Comparison of ENCODE assay signal across 15 cellular contexts in genomic region chr7:99588868-99589267, GRCh38. TPM values are rescaled to one million over a fixed set of nuclear protein-coding genes. Genes with fewer than 3 reads are reported as not detected.
DNase-seq lines count a peak whose midpoint lies in the region; ATAC-seq and TF ChIP-seq lines count a peak whose summit lies in the region.
"Had no signal": no experiment of that assay in that cellular context is flagged by ENCODE, and none has a peak within 500 bp of the region (broad histone marks: within the 10 kb centered on the region; RNA-seq: fewer than 3 reads in every experiment).

No MANE protein-coding gene starts in this region.

- CTCF ChIA-PET in activated CD8-positive, alpha-beta memory T cell treated with anti-CD3 and anti-CD28 coated beads, Interleukin-2, amount 10 ng/mL, durations not matched to agents 7 days and 5 days (lab: Charles Lee): no interaction called here
- CTCF ChIA-PET in activated CD8-positive, alpha-beta T cell treated with anti-CD3 and anti-CD28 coated beads for 36 hours (lab: Charles Lee): no interaction called here

- H3K4me3 Mint-ChIP-seq in activated CD8-positive, alpha-beta memory T cell treated with anti-CD3 and anti-CD28 coated beads, Interleukin-2, amount 10 ng/mL, durations not matched to agents 7 days and 5 days: no peak overlapping the region
- no peak overlapping the region for H3K4me3 Mint-ChIP-seq in activated CD8-positive, alpha-beta T cell treated with anti-CD3 and anti-CD28 coated beads for 36 hours
- no peak overlapping the region for H3K4me3 Mint-ChIP-seq in activated naive CD8-positive, alpha-beta T cell treated with anti-CD3 and anti-CD28 coated beads, Interleukin-2, amount 50 U/mL, for 24 hours
- no peak overlapping the region for H3K4me3 Mint-ChIP-seq in stimulated activated naive CD8-positive, alpha-beta T cell treated with anti-CD3 and anti-CD28 coated beads, Interleukin-15, amount 100 ng/mL, for 72 hours
- H3K4me3 Mint-ChIP-seq: CD4-positive, CD25-positive, alpha-beta regulatory T cell; GM23338 had no signal

- no peaks in the 10 kb centered on the region for H3K27me3 ChIP-seq in right lobe of liver
- H3K27me3 ChIP-seq: BLaER1 treated with 17β-estradiol and CSF1 and Interleukin-3, amounts not matched to agents 10 nM and 100 nM had no signal

- ATAC-seq in activated CD8-positive, alpha-beta memory T cell treated with anti-CD3 and anti-CD28 coated beads, Interleukin-2, amount 10 ng/mL, durations not matched to agents 7 days and 5 days: peak; percentile 31
- peak; percentile 38 for ATAC-seq in activated CD8-positive, alpha-beta T cell treated with anti-CD3 and anti-CD28 coated beads for 36 hours
- peak; percentile 35 for ATAC-seq in activated naive CD8-positive, alpha-beta T cell treated with anti-CD3 and anti-CD28 coated beads, Interleukin-2, amount 50 U/mL, for 24 hours
- ATAC-seq in stimulated activated naive CD8-positive, alpha-beta T cell treated with anti-CD3 and anti-CD28 coated beads, Interleukin-15, amount 100 ng/mL, for 72 hours: peak; percentile 62
- no peak for ATAC-seq in right lobe of liver
- ATAC-seq: GM23338 had no signal

- H3K36me3 Mint-ChIP-seq in activated CD8-positive, alpha-beta memory T cell treated with anti-CD3 and anti-CD28 coated beads, Interleukin-2, amount 10 ng/mL, durations not matched to agents 7 days and 5 days: no peaks in the 10 kb centered on the region
- no peaks in the 10 kb centered on the region for H3K36me3 Mint-ChIP-seq in activated CD8-positive, alpha-beta T cell treated with anti-CD3 and anti-CD28 coated beads for 36 hours (ENCODE audit: low read depth)
- H3K36me3 Mint-ChIP-seq in activated naive CD8-positive, alpha-beta T cell treated with anti-CD3 and anti-CD28 coated beads, Interleukin-2, amount 50 U/mL, for 24 hours (ENCODE audit: low read depth): no peaks in the 10 kb centered on the region
- H3K36me3 Mint-ChIP-seq: CD4-positive, CD25-positive, alpha-beta regulatory T cell had no signal

- H3K36me3 ChIP-seq in right lobe of liver: no peaks in the 10 kb centered on the region
- H3K36me3 ChIP-seq: BLaER1 treated with 17β-estradiol and CSF1 and Interleukin-3, amounts not matched to agents 10 nM and 100 nM had no signal

- no peak for DNase-seq in activated CD8-positive, alpha-beta memory T cell treated with anti-CD3 and anti-CD28 coated beads, Interleukin-2, amount 10 ng/mL, durations not matched to agents 7 days and 5 days
- DNase-seq in activated CD8-positive, alpha-beta memory T cell treated with anti-CD3 and anti-CD28 coated beads, Interleukin-2, amount 50 U/mL, for 48 hours: no peak
- DNase-seq in activated CD8-positive, alpha-beta T cell treated with anti-CD3 and anti-CD28 coated beads for 36 hours: no peak
- DNase-seq in activated naive CD8-positive, alpha-beta T cell treated with anti-CD3 and anti-CD28 coated beads, Interleukin-2, amount 50 U/mL, for 24 hours: no peak
- DNase-seq in stimulated activated naive CD8-positive, alpha-beta T cell treated with anti-CD3 and anti-CD28 coated beads, Interleukin-15, amount 100 ng/mL, for 72 hours: no peak
- no peak for DNase-seq in GM19238 (ENCODE audit: insufficient read length, low spot score)
- no peak for DNase-seq in right lobe of liver
- DNase-seq: ACHN; CD4-positive, CD25-positive, alpha-beta regulatory T cell; DMS53; H7; IMR-90 had no signal

- no peaks in the 10 kb centered on the region for H3K9me3 ChIP-seq in right lobe of liver

- no peaks in the 10 kb centered on the region for H3K4me1 Mint-ChIP-seq in activated CD8-positive, alpha-beta memory T cell treated with anti-CD3 and anti-CD28 coated beads, Interleukin-2, amount 10 ng/mL, durations not matched to agents 7 days and 5 days
- no peaks in the 10 kb centered on the region for H3K4me1 Mint-ChIP-seq in activated CD8-positive, alpha-beta T cell treated with anti-CD3 and anti-CD28 coated beads for 36 hours (ENCODE audit: low read depth)
- H3K4me1 Mint-ChIP-seq in activated naive CD8-positive, alpha-beta T cell treated with anti-CD3 and anti-CD28 coated beads, Interleukin-2, amount 50 U/mL, for 24 hours: no peaks in the 10 kb centered on the region
- no peaks in the 10 kb centered on the region for H3K4me1 Mint-ChIP-seq in stimulated activated naive CD8-positive, alpha-beta T cell treated with anti-CD3 and anti-CD28 coated beads, Interleukin-15, amount 100 ng/mL, for 72 hours
- H3K4me1 Mint-ChIP-seq: CD4-positive, CD25-positive, alpha-beta regulatory T cell; GM23338 had no signal

- no peaks in the 10 kb centered on the region for H3K9me3 Mint-ChIP-seq in activated CD8-positive, alpha-beta memory T cell treated with anti-CD3 and anti-CD28 coated beads, Interleukin-2, amount 10 ng/mL, durations not matched to agents 7 days and 5 days (ENCODE audit: low read depth)
- H3K9me3 Mint-ChIP-seq in activated CD8-positive, alpha-beta T cell treated with anti-CD3 and anti-CD28 coated beads for 36 hours: no peaks in the 10 kb centered on the region
- no peaks in the 10 kb centered on the region for H3K9me3 Mint-ChIP-seq in activated naive CD8-positive, alpha-beta T cell treated with anti-CD3 and anti-CD28 coated beads, Interleukin-2, amount 50 U/mL, for 24 hours
- no peaks in the 10 kb centered on the region for H3K9me3 Mint-ChIP-seq in stimulated activated naive CD8-positive, alpha-beta T cell treated with anti-CD3 and anti-CD28 coated beads, Interleukin-15, amount 100 ng/mL, for 72 hours
- H3K9me3 Mint-ChIP-seq: CD4-positive, CD25-positive, alpha-beta regulatory T cell; GM23338 had no signal

- POLR2A ChIA-PET in activated CD8-positive, alpha-beta T cell treated with anti-CD3 and anti-CD28 coated beads for 36 hours (lab: Charles Lee): no interaction called here

- intact Hi-C loops in activated CD8-positive, alpha-beta T cell treated with anti-CD3 and anti-CD28 coated beads for 36 hours (cut with micrococcal nuclease): no loop called here
- intact Hi-C loops in right lobe of liver (cut with DNase I): no loop called here

- no peaks in the 10 kb centered on the region for H3K27me3 Mint-ChIP-seq in activated CD8-positive, alpha-beta memory T cell treated with anti-CD3 and anti-CD28 coated beads, Interleukin-2, amount 10 ng/mL, durations not matched to agents 7 days and 5 days
- no peaks in the 10 kb centered on the region for H3K27me3 Mint-ChIP-seq in activated CD8-positive, alpha-beta T cell treated with anti-CD3 and anti-CD28 coated beads for 36 hours
- H3K27me3 Mint-ChIP-seq in activated naive CD8-positive, alpha-beta T cell treated with anti-CD3 and anti-CD28 coated beads, Interleukin-2, amount 50 U/mL, for 24 hours: no peaks in the 10 kb centered on the region
- H3K27me3 Mint-ChIP-seq in stimulated activated naive CD8-positive, alpha-beta T cell treated with anti-CD3 and anti-CD28 coated beads, Interleukin-15, amount 100 ng/mL, for 72 hours: no peaks in the 10 kb centered on the region

- no peak for TF ChIP-seq POLR2A in right lobe of liver (IDR thresholded peaks at IDR 0.05)

- no peak overlapping the region for H3K4me3 ChIP-seq in right lobe of liver
- H3K4me3 ChIP-seq: BLaER1 treated with 17β-estradiol and CSF1 and Interleukin-3, amounts not matched to agents 10 nM and 100 nM; GM23338 had no signal

- H3K27ac ChIP-seq in right lobe of liver: no peak overlapping the region
- H3K27ac ChIP-seq: BLaER1 treated with 17β-estradiol and CSF1 and Interleukin-3, amounts not matched to agents 10 nM and 100 nM had no signal

- TF ChIP-seq CTCF in activated CD8-positive, alpha-beta T cell treated with anti-CD3 and anti-CD28 coated beads for 36 hours (IDR thresholded peaks at IDR 0.05): no peak
- no peak for TF ChIP-seq CTCF in right lobe of liver (IDR thresholded peaks at IDR 0.05)

- H3K4me1 ChIP-seq in right lobe of liver: no peaks in the 10 kb centered on the region
- H3K4me1 ChIP-seq: BLaER1 treated with 17β-estradiol and CSF1 and Interleukin-3, amounts not matched to agents 10 nM and 100 nM had no signal

- no peak overlapping the region for H3K27ac Mint-ChIP-seq in activated CD8-positive, alpha-beta memory T cell treated with anti-CD3 and anti-CD28 coated beads, Interleukin-2, amount 10 ng/mL, durations not matched to agents 7 days and 5 days
- H3K27ac Mint-ChIP-seq in activated CD8-positive, alpha-beta T cell treated with anti-CD3 and anti-CD28 coated beads for 36 hours: no peak overlapping the region
- no peak overlapping the region for H3K27ac Mint-ChIP-seq in activated naive CD8-positive, alpha-beta T cell treated with anti-CD3 and anti-CD28 coated beads, Interleukin-2, amount 50 U/mL, for 24 hours
- H3K27ac Mint-ChIP-seq in stimulated activated naive CD8-positive, alpha-beta T cell treated with anti-CD3 and anti-CD28 coated beads, Interleukin-15, amount 100 ng/mL, for 72 hours: no peak overlapping the region
- H3K27ac Mint-ChIP-seq: CD4-positive, CD25-positive, alpha-beta regulatory T cell; GM23338 had no signal

- WGBS in right lobe of liver (ENCODE audit: insufficient coverage, low coverage, low lambda C conversion rate, missing lambda C conversion rate): 75% methylated on average over 3 of the region's 3 CpGs

RNA-seq across cellular contexts. Expression of gene TMEM225B, which starts 9.2 kb away (rescaled TPM):
- total RNA-seq in activated CD8-positive, alpha-beta memory T cell treated with anti-CD3 and anti-CD28 coated beads, Interleukin-2, amount 10 ng/mL, durations not matched to agents 7 days and 5 days: 1 to 10 TPM in 1 of 2 experiments, not detected in 1; 2.3 TPM
- 1 to 10 TPM in 1 of 2 experiments, under 1 TPM in 1; 0.92 to 2.2 TPM for total RNA-seq in activated CD8-positive, alpha-beta T cell treated with anti-CD3 and anti-CD28 coated beads for 36 hours
- total RNA-seq in right lobe of liver: 1 to 10 TPM in 1 of 6 experiments, under 1 TPM in 3, not detected in 2; 0.25 to 1.4 (median 0.29) TPM
- total RNA-seq: A172, GM23338 had no signal

RNA-seq across cellular contexts. Expression of gene ZSCAN25, which starts 27.9 kb away (rescaled TPM):
- 10 to 100 TPM; 26.8 to 31.7 TPM for total RNA-seq in activated CD8-positive, alpha-beta memory T cell treated with anti-CD3 and anti-CD28 coated beads, Interleukin-2, amount 10 ng/mL, durations not matched to agents 7 days and 5 days
- total RNA-seq in activated CD8-positive, alpha-beta T cell treated with anti-CD3 and anti-CD28 coated beads for 36 hours: 10 to 100 TPM; 31.8 to 35.8 TPM
- total RNA-seq in right lobe of liver: 1 to 10 TPM; 4.5 to 7.4 (median 6.0) TPM

RNA-seq across cellular contexts. Expression of gene ZNF655, which starts 30.4 kb away (rescaled TPM):
- total RNA-seq in activated CD8-positive, alpha-beta memory T cell treated with anti-CD3 and anti-CD28 coated beads, Interleukin-2, amount 10 ng/mL, durations not matched to agents 7 days and 5 days: 10 to 100 TPM; 86.0 to 92.7 TPM
- 10 to 100 TPM; 63.0 to 65.2 TPM for total RNA-seq in activated CD8-positive, alpha-beta T cell treated with anti-CD3 and anti-CD28 coated beads for 36 hours
- total RNA-seq in right lobe of liver: 10 to 100 TPM; 21.5 to 44.4 (median 26.0) TPM

RNA-seq across cellular contexts. Expression of gene FAM200A, which starts 37.0 kb away (rescaled TPM):
- total RNA-seq in activated CD8-positive, alpha-beta memory T cell treated with anti-CD3 and anti-CD28 coated beads, Interleukin-2, amount 10 ng/mL, durations not matched to agents 7 days and 5 days: 1 to 10 TPM; 5.1 to 5.2 TPM
- 1 to 10 TPM; 4.8 to 4.9 TPM for total RNA-seq in activated CD8-positive, alpha-beta T cell treated with anti-CD3 and anti-CD28 coated beads for 36 hours
- 1 to 10 TPM; 1.4 to 3.4 (median 2.3) TPM for total RNA-seq in right lobe of liver

Comparison
In these comparisons a context has a peak if more than half of its experiments do, and no peak if none do; other contexts are left out.
1. ATAC-seq: peak in activated CD8-positive, alpha-beta memory T cell treated with anti-CD3 and anti-CD28 coated beads, Interleukin-2, amount 10 ng/mL, durations not matched to agents 7 days and 5 days (single experiment), activated CD8-positive, alpha-beta T cell treated with anti-CD3 and anti-CD28 coated beads for 36 hours (single experiment), activated naive CD8-positive, alpha-beta T cell treated with anti-CD3 and anti-CD28 coated beads, Interleukin-2, amount 50 U/mL, for 24 hours (single experiment) and stimulated activated naive CD8-positive, alpha-beta T cell treated with anti-CD3 and anti-CD28 coated beads, Interleukin-15, amount 100 ng/mL, for 72 hours (single experiment); none in right lobe of liver (0 of 4).